Comparison of ENCODE assay signal across 11 cellular contexts in the genomic region with DNA sequence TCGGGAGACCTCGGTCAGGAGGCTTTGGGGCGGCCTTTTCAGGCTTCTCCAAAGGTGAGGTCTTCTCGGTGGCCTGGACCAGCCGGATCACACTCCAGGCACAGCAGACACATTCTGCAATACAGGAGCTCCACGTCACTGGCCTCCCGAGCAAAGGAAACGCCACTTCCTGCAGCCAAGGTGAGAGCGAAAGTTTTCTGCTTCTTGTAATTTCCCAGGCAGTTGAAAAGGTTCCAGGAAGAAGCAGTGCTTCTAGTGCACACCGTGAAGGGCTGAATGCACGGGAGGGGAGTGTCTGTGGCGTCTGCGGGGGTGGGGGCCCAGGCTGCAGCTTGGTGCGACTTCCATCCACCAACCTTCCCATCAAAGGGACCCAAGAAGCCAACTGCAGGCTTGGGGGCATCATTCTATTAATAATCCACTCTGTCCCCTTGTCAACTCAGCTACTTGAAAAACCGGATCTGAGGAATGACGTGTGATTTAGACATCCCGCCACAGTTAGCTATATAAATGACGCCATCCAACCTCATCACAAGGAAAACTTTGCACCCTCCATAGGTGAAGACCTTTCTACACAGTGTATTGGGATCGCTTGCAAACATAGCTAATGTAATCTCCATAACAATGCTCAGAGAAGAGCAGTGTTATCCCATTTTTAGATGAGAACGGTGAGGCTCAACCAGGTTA.
DNase-seq lines count a peak whose midpoint lies in the region; ATAC-seq and TF ChIP-seq lines count a peak whose summit lies in the region.
"Had no signal": no experiment of that assay in that cellular context is flagged by ENCODE, and none has a peak within 500 bp of the region (broad histone marks: within the 10 kb centered on the region; RNA-seq: fewer than 3 reads in every experiment).

No MANE protein-coding gene starts in this region.

- intact Hi-C loops in stomach (cut with DNase I; ENCODE audit: low total_unique reads), result no loop called here
- intact Hi-C loops in left ventricle myocardium superior (cut with micrococcal nuclease), result no loop called here

- no peaks in the 10 kb centered on the region for H3K27me3 Mint-ChIP-seq in CD4-positive, CD25-positive, alpha-beta regulatory T cell
- no peaks in the 10 kb centered on the region for H3K27me3 Mint-ChIP-seq in T-helper 1 cell treated with Interleukin-12 subunit alpha and Interleukin-12 subunit beta and Interleukin-4 antibody, amounts not matched to agents 30 μg/mL and 1 μg/mL, for 36 hours (ENCODE audit: low read depth)
- no peaks in the 10 kb centered on the region for H3K27me3 Mint-ChIP-seq in activated naive CD4-positive, alpha-beta T cell treated with anti-CD3 and anti-CD28 coated beads, Interleukin-2, amount 10 ng/mL, durations not matched to agents 7 days and 5 days

- DNase-seq in CD4-positive, CD25-positive, alpha-beta regulatory T cell, result peak in 2 of 3 donors; percentile 12 to 70
- peak; percentile 72 for DNase-seq in activated naive CD4-positive, alpha-beta T cell treated with anti-CD3 and anti-CD28 coated beads, Interleukin-2, amount 10 ng/mL, durations not matched to agents 7 days and 5 days
- peak; percentile 60 for DNase-seq in stimulated activated CD4-positive, alpha-beta T cell treated with anti-CD3 and anti-CD28 coated beads, Interleukin-12 subunit alpha, Interleukin-12 subunit beta, amount 100 ng/mL, for 4 hours
- DNase-seq in stomach, result no peak
- DNase-seq in left ventricle myocardium superior, result no peak
- no peak for DNase-seq in GM19240 (ENCODE audit: insufficient read length, low spot score)
- no peak for DNase-seq in SHP77 treated with DMSO at 0.1 percent for 48 hours (lab: John Stamatoyannopoulos, UW)
- DNase-seq: NCI-H82, right cardiac atrium had no signal

- peaks cover 0 to 3% of the 10 kb centered on the region in 2 experiments for H3K9me3 ChIP-seq in CD4-positive, CD25-positive, alpha-beta regulatory T cell (ENCODE audit: control insufficient read depth in 2 of 2, low read length in 2 of 2)
- no peaks in the 10 kb centered on the region for H3K9me3 ChIP-seq in stomach

- CTCF ChIA-PET in activated naive CD4-positive, alpha-beta T cell treated with anti-CD3 and anti-CD28 coated beads, Interleukin-2, amount 10 ng/mL, durations not matched to agents 7 days and 5 days (lab: Charles Lee), result interaction anchor here (1.1 to 1.6 kb wide), 4 partner anchors 12 to 114 kb away, joined by 3 to 7 read pairs (median 4); a partner anchor contains a TSS

- peaks cover 38 to 80% (median 50%) of the 10 kb centered on the region in 4 donors for H3K4me1 Mint-ChIP-seq in CD4-positive, CD25-positive, alpha-beta regulatory T cell
- peaks cover 84% of the 10 kb centered on the region for H3K4me1 Mint-ChIP-seq in T-helper 1 cell treated with Interleukin-12 subunit alpha and Interleukin-12 subunit beta and Interleukin-4 antibody, amounts not matched to agents 30 μg/mL and 1 μg/mL, for 36 hours (ENCODE audit: low read depth)
- H3K4me1 Mint-ChIP-seq in activated naive CD4-positive, alpha-beta T cell treated with anti-CD3 and anti-CD28 coated beads, Interleukin-2, amount 10 ng/mL, durations not matched to agents 7 days and 5 days, result peaks cover 92% of the 10 kb centered on the region

- TF ChIP-seq EP300 in stomach (IDR thresholded peaks at IDR 0.05), result no peak

- peak overlapping the region; percentile 21 for H3K27ac ChIP-seq in CD4-positive, CD25-positive, alpha-beta regulatory T cell (ENCODE audit: insufficient read depth, low read length, poor library complexity, severe bottlenecking)
- peak overlapping the region in 2 of 5 donors; percentile 19 to 25 for H3K27ac ChIP-seq in stomach

- H3K9me3 Mint-ChIP-seq in CD4-positive, CD25-positive, alpha-beta regulatory T cell, result peaks cover 0 to 1% (median 0%) of the 10 kb centered on the region in 7 donors
- peaks cover 5% of the 10 kb centered on the region for H3K9me3 Mint-ChIP-seq in T-helper 1 cell treated with Interleukin-12 subunit alpha and Interleukin-12 subunit beta and Interleukin-4 antibody, amounts not matched to agents 30 μg/mL and 1 μg/mL, for 36 hours
- H3K9me3 Mint-ChIP-seq in activated naive CD4-positive, alpha-beta T cell treated with anti-CD3 and anti-CD28 coated beads, Interleukin-2, amount 10 ng/mL, durations not matched to agents 7 days and 5 days, result peaks cover 4% of the 10 kb centered on the region

- peaks cover 38% of the 10 kb centered on the region for H3K36me3 Mint-ChIP-seq in CD4-positive, CD25-positive, alpha-beta regulatory T cell
- peaks cover 56% of the 10 kb centered on the region for H3K36me3 Mint-ChIP-seq in T-helper 1 cell treated with Interleukin-12 subunit alpha and Interleukin-12 subunit beta and Interleukin-4 antibody, amounts not matched to agents 30 μg/mL and 1 μg/mL, for 36 hours (ENCODE audit: low read depth)
- H3K36me3 Mint-ChIP-seq in activated naive CD4-positive, alpha-beta T cell treated with anti-CD3 and anti-CD28 coated beads, Interleukin-2, amount 10 ng/mL, durations not matched to agents 7 days and 5 days, result peaks cover 61% of the 10 kb centered on the region

- peak; percentile 35 to 48 for ATAC-seq in CD4-positive, CD25-positive, alpha-beta regulatory T cell (ENCODE audit: low read depth in 2 of 2)
- ATAC-seq in left ventricle myocardium superior, result no peak
- ATAC-seq: HCT116, right cardiac atrium had no signal

- no peak for TF ChIP-seq CTCF in stomach (IDR thresholded peaks at IDR 0.05)

- peaks cover 23% of the 10 kb centered on the region for H3K4me1 ChIP-seq in CD4-positive, CD25-positive, alpha-beta regulatory T cell (ENCODE audit: control insufficient read depth, insufficient read depth, low read length, poor library complexity, severe bottlenecking)
- H3K4me1 ChIP-seq in stomach, result peaks cover 0 to 10% (median 6%) of the 10 kb centered on the region in 4 donors

- H3K27ac Mint-ChIP-seq in CD4-positive, CD25-positive, alpha-beta regulatory T cell, result peak overlapping the region; percentile 66 to 91 (median 87)
- H3K27ac Mint-ChIP-seq in T-helper 1 cell treated with Interleukin-12 subunit alpha and Interleukin-12 subunit beta and Interleukin-4 antibody, amounts not matched to agents 30 μg/mL and 1 μg/mL, for 36 hours, result peak overlapping the region; percentile 88
- H3K27ac Mint-ChIP-seq in activated naive CD4-positive, alpha-beta T cell treated with anti-CD3 and anti-CD28 coated beads, Interleukin-2, amount 10 ng/mL, durations not matched to agents 7 days and 5 days, result peak overlapping the region; percentile 88

- H3K4me3 ChIP-seq in CD4-positive, CD25-positive, alpha-beta regulatory T cell (ENCODE audit: low read depth, low read length), result peak overlapping the region; percentile 57
- H3K4me3 ChIP-seq in stomach, result no peak overlapping the region

- WGBS in stomach, 5 donors, result 46 to 66% (median 52%) methylated on average over 16 to 20 of the region's 20 CpGs

- peaks cover 29% of the 10 kb centered on the region for H3K36me3 ChIP-seq in CD4-positive, CD25-positive, alpha-beta regulatory T cell (ENCODE audit: control insufficient read depth, insufficient read depth, low read length)
- peaks cover 0 to 9% (median 6%) of the 10 kb centered on the region in 4 donors for H3K36me3 ChIP-seq in stomach

- TF ChIP-seq POLR2A in stomach (IDR thresholded peaks at IDR 0.05), result no peak

- no peaks in the 10 kb centered on the region for H3K27me3 ChIP-seq in CD4-positive, CD25-positive, alpha-beta regulatory T cell (ENCODE audit: control insufficient read depth, insufficient read depth, low read length)
- H3K27me3 ChIP-seq in stomach, result no peaks in the 10 kb centered on the region

- H3K4me3 Mint-ChIP-seq in CD4-positive, CD25-positive, alpha-beta regulatory T cell, result peak overlapping the region; percentile 65 to 83 (median 76)
- peak overlapping the region; percentile 80 for H3K4me3 Mint-ChIP-seq in T-helper 1 cell treated with Interleukin-12 subunit alpha and Interleukin-12 subunit beta and Interleukin-4 antibody, amounts not matched to agents 30 μg/mL and 1 μg/mL, for 36 hours
- peak overlapping the region; percentile 65 for H3K4me3 Mint-ChIP-seq in activated naive CD4-positive, alpha-beta T cell treated with anti-CD3 and anti-CD28 coated beads, Interleukin-2, amount 10 ng/mL, durations not matched to agents 7 days and 5 days

Comparison
In these comparisons a context has a peak if more than half of its experiments do, and no peak if none do; other contexts are left out.
1. DNase-seq: peak in CD4-positive, CD25-positive, alpha-beta regulatory T cell (2 of 3), activated naive CD4-positive, alpha-beta T cell treated with anti-CD3 and anti-CD28 coated beads, Interleukin-2, amount 10 ng/mL, durations not matched to agents 7 days and 5 days (single experiment) and stimulated activated CD4-positive, alpha-beta T cell treated with anti-CD3 and anti-CD28 coated beads, Interleukin-12 subunit alpha, Interleukin-12 subunit beta, amount 100 ng/mL, for 4 hours (single experiment); none in stomach (single experiment), left ventricle myocardium superior (single experiment), GM19240 (single experiment) and SHP77 treated with DMSO at 0.1 percent for 48 hours (single experiment).
2. Peak in every context shown above with its lines, with median percentiles within 50 percentile points of each other: H3K27ac Mint-ChIP-seq and H3K4me3 Mint-ChIP-seq.